In the genomic region with DNA sequence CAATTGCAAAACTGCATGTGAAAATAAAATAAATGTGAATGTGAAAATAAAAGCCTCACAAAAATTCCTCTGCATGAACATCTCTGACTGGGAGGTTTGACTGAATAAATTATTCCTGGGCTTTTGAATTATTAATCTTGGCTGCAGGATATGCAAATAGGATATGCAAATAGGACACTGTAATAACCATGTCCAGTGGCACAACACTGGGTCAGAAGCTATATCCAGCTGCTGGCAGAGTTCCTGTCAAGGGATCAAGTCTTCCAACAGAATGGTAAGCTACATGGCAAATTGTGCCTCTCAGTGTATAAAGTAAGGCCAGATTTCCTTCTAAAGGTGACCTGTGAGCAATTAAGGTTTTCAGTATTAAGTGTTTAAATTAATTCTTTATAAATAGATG, we compare ENCODE assay signal across 24 cellular contexts. TPM values are rescaled to one million over a fixed set of nuclear protein-coding genes. Genes with fewer than 3 reads are reported as not detected.
DNase-seq lines count a peak whose midpoint lies in the region; ATAC-seq and TF ChIP-seq lines count a peak whose summit lies in the region.
"Had no signal": no experiment of that assay in that cellular context is flagged by ENCODE, and none has a peak within 500 bp of the region (broad histone marks: within the 10 kb centered on the region; RNA-seq: fewer than 3 reads in every experiment).

SUCNR1 (plus strand) TSS at position 211 of the 400 bp plus-strand sequence. CDS start 6,250 bp downstream, outside the sequence.

- peak within 1 kb of the TSS; percentile 19 for H3K27ac ChIP-seq in upper lobe of right lung
- H3K27ac ChIP-seq: brain microvascular endothelial cell had no signal

- TF ChIP-seq CTCF in NB4 (IDR thresholded peaks at IDR 0.05; ENCODE audit: low read depth, low read length): no peak
- no peak for TF ChIP-seq CTCF in upper lobe of right lung (IDR thresholded peaks at IDR 0.05)

- no peaks in the 10 kb centered on the region for H3K36me3 ChIP-seq in upper lobe of right lung
- H3K36me3 ChIP-seq: adrenal gland, brain microvascular endothelial cell, tibial nerve had no signal

- DNase-seq in SIG-M5 treated with dmso at 0.1 percent for 504 hours (lab: John Stamatoyannopoulos, UW; ENCODE audit: unreplicated experiment) (peak; percentile 15), SIG-M5 (lab: John Stamatoyannopoulos, UW) (no peak), NB4 (ENCODE audit: low read depth) (peak; percentile 79), upper lobe of right lung (no peak), NCI-H1092 (lab: John Stamatoyannopoulos, UW) (no peak), epidermal melanocyte (ENCODE audit: insufficient read length, low spot score) (no peak)
- DNase-seq in stimulated activated CD8-positive, alpha-beta memory T cell treated with anti-CD3 and anti-CD28 coated beads, Interleukin-4, amount 100 ng/mL, for 48 hours: no peak
- DNase-seq: activated CD8-positive, alpha-beta memory T cell treated with anti-CD3 and anti-CD28 coated beads for 24 hours; activated T-cell treated with anti-CD3 and anti-CD28 coated beads, Interleukin-2, amount 50 U/mL, for 24 hours; brain microvascular endothelial cell; C1 segment of cervical spinal cord; effector memory CD8-positive, alpha-beta T cell; H9; NCI-H1092 treated with DMSO at 0.1 percent for 48 hours; NCI-H1930; NCI-H2227 treated with DMSO at 0.1 percent for 48 hours; retina; stimulated activated CD4-positive, alpha-beta T cell treated with anti-CD3 and anti-CD28 coated beads, Interleukin-4, amount 100 ng/mL, for 24 hours; stimulated activated naive CD8-positive, alpha-beta T cell treated with anti-CD3 and anti-CD28 coated beads, Interleukin-15, Interleukin-2, amounts not matched to agents 100 U/mL and 50 U/mL, for 24 hours; T1000 had no signal

- H3K36me3 Mint-ChIP-seq in dendritic cell treated with granulocyte-macrophage colony-stimulating factor and Interleukin-4, amounts not matched to agents 40 ng/mL and 50 ng/mL, for 4 days (ENCODE audit: low read depth): peaks cover 10% of the 10 kb centered on the region

- H3K27me3 Mint-ChIP-seq in dendritic cell treated with granulocyte-macrophage colony-stimulating factor and Interleukin-4, amounts not matched to agents 40 ng/mL and 50 ng/mL, for 4 days: no peaks in the 10 kb centered on the region

- no peaks in the 10 kb centered on the region for H3K9me3 Mint-ChIP-seq in dendritic cell treated with granulocyte-macrophage colony-stimulating factor and Interleukin-4, amounts not matched to agents 40 ng/mL and 50 ng/mL, for 4 days
- H3K9me3 Mint-ChIP-seq: activated T-cell treated with anti-CD3 and anti-CD28 coated beads, Interleukin-2, amount 50 U/mL, for 24 hours; effector memory CD8-positive, alpha-beta T cell; H9 had no signal

- TF ChIP-seq POLR2A in NB4 (IDR thresholded peaks at IDR 0.05; ENCODE audit: extremely low read depth, insufficient read length): peak; percentile 67

- H3K4me3 ChIP-seq in NB4 (ENCODE audit: low read depth, low read length) (peak within 1 kb of the TSS; percentile 76), upper lobe of right lung (no peak within 1 kb of the TSS)
- H3K4me3 ChIP-seq: adrenal gland, tibial nerve had no signal

- H3K27me3 ChIP-seq in upper lobe of right lung: no peaks in the 10 kb centered on the region
- H3K27me3 ChIP-seq: adrenal gland, brain microvascular endothelial cell, tibial nerve had no signal

- peaks cover 4% of the 10 kb centered on the region for H3K4me1 ChIP-seq in upper lobe of right lung

- intact Hi-C loops in dendritic cell treated with granulocyte-macrophage colony-stimulating factor and Interleukin-4, amounts not matched to agents 40 ng/mL and 50 ng/mL, for 4 days (cut with micrococcal nuclease): no loop called here
- intact Hi-C loops in upper lobe of right lung (cut with DNase I): no loop called here

- no peaks in the 10 kb centered on the region for H3K9me3 ChIP-seq in upper lobe of right lung
- H3K9me3 ChIP-seq: adrenal gland, tibial nerve had no signal

- peak; percentile 37 for ATAC-seq in upper lobe of right lung
- ATAC-seq: effector memory CD8-positive, alpha-beta T cell; stimulated activated naive CD8-positive, alpha-beta T cell treated with anti-CD3 and anti-CD28 coated beads, Interleukin-15, Interleukin-2, amounts not matched to agents 100 U/mL and 50 U/mL, for 24 hours had no signal

- peak within 1 kb of the TSS; percentile 89 for H3K27ac Mint-ChIP-seq in dendritic cell treated with granulocyte-macrophage colony-stimulating factor and Interleukin-4, amounts not matched to agents 40 ng/mL and 50 ng/mL, for 4 days
- H3K27ac Mint-ChIP-seq: activated T-cell treated with anti-CD3 and anti-CD28 coated beads, Interleukin-2, amount 50 U/mL, for 24 hours; effector memory CD8-positive, alpha-beta T cell; H9 had no signal

- peaks cover 7% of the 10 kb centered on the region for H3K4me1 Mint-ChIP-seq in dendritic cell treated with granulocyte-macrophage colony-stimulating factor and Interleukin-4, amounts not matched to agents 40 ng/mL and 50 ng/mL, for 4 days (ENCODE audit: low read depth)

- peak within 1 kb of the TSS; percentile 84 for H3K4me3 Mint-ChIP-seq in dendritic cell treated with granulocyte-macrophage colony-stimulating factor and Interleukin-4, amounts not matched to agents 40 ng/mL and 50 ng/mL, for 4 days
- H3K4me3 Mint-ChIP-seq: activated T-cell treated with anti-CD3 and anti-CD28 coated beads, Interleukin-2, amount 50 U/mL, for 24 hours; effector memory CD8-positive, alpha-beta T cell; H9 had no signal

RNA-seq across cellular contexts. Expression of gene SUCNR1, which starts in this region (rescaled TPM):
- 2.7 TPM for total RNA-seq in upper lobe of right lung
- total RNA-seq: H9, lung microvascular endothelial cell had no signal

Comparison
In these comparisons a context has a peak if more than half of its experiments do, and no peak if none do; other contexts are left out.
1. DNase-seq: peak in SIG-M5 treated with dmso at 0.1 percent for 504 hours (single experiment) and NB4 (single experiment); none in SIG-M5 (single experiment), upper lobe of right lung (single experiment), stimulated activated CD8-positive, alpha-beta memory T cell treated with anti-CD3 and anti-CD28 coated beads, Interleukin-4, amount 100 ng/mL, for 48 hours (single experiment), NCI-H1092 (single experiment) and epidermal melanocyte (single experiment).